33 cellular contexts compared by ENCODE assay signal in genomic region chr4:10384974-10385373, GRCh38.
"Had no signal": no experiment of that assay in that cellular context is flagged by ENCODE, and none has a peak within 500 bp of the region (broad histone marks: within the 10 kb centered on the region; RNA-seq: fewer than 3 reads in every experiment).

No MANE protein-coding gene starts in this region.

- ATAC-seq: activated CD8-positive, alpha-beta T cell treated with anti-CD3 and anti-CD28 coated beads for 36 hours; PC-3 had no signal

- H3K27ac ChIP-seq: ascending aorta, KMS-11, Peyer's patch, WERI-Rb-1 had no signal

- H3K27me3 Mint-ChIP-seq: activated CD8-positive, alpha-beta T cell treated with anti-CD3 and anti-CD28 coated beads for 36 hours; activated naive CD4-positive, alpha-beta T cell treated with anti-CD3 and anti-CD28 coated beads, Interleukin-2, amount 50 U/mL, for 24 hours; activated T-cell treated with anti-CD3 and anti-CD28 coated beads, Interleukin-2, amount 50 U/mL, for 24 hours had no signal

- H3K9me3 Mint-ChIP-seq: activated CD4-positive, alpha-beta T cell treated with anti-CD3 and anti-CD28 coated beads, Interleukin-2, amount 10 ng/mL, durations not matched to agents 24 days and 14 days; activated naive CD4-positive, alpha-beta T cell treated with anti-CD3 and anti-CD28 coated beads, Interleukin-2, amount 50 U/mL, for 24 hours; activated T-cell treated with anti-CD3 and anti-CD28 coated beads, Interleukin-2, amount 50 U/mL, for 24 hours; activated T-helper 2 cell treated with anti-CD3 and anti-CD28 coated beads, Interferon-gamma antibody, Interleukin-2, Interleukin-4, amounts not matched to agents 10 μg/mL and 5 μg/mL and 100 μg/mL, durations not matched to agents 14 hours and 24 hours and 36 hours had no signal

- H3K4me3 ChIP-seq: ascending aorta, Peyer's patch had no signal

- H3K4me2 ChIP-seq: KMS-11 had no signal

- H3K27ac Mint-ChIP-seq: activated CD4-positive, alpha-beta T cell treated with anti-CD3 and anti-CD28 coated beads, Interleukin-2, amount 10 ng/mL, durations not matched to agents 24 days and 14 days; activated CD8-positive, alpha-beta T cell treated with anti-CD3 and anti-CD28 coated beads for 36 hours; activated naive CD4-positive, alpha-beta T cell treated with anti-CD3 and anti-CD28 coated beads, Interleukin-2, amount 50 U/mL, for 24 hours; activated naive CD8-positive, alpha-beta T cell treated with anti-CD3 and anti-CD28 coated beads, Interleukin-2, amount 10 ng/mL, durations not matched to agents 7 days and 5 days; activated T-cell treated with anti-CD3 and anti-CD28 coated beads, Interleukin-2, amount 50 U/mL, for 24 hours; activated T-helper 2 cell treated with anti-CD3 and anti-CD28 coated beads, Interferon-gamma antibody, Interleukin-2, Interleukin-4, amounts not matched to agents 10 μg/mL and 5 μg/mL and 100 μg/mL, durations not matched to agents 14 hours and 24 hours and 36 hours had no signal

- H3K9me3 ChIP-seq: ascending aorta, Peyer's patch had no signal

- H3K4me1 Mint-ChIP-seq: activated CD4-positive, alpha-beta T cell treated with anti-CD3 and anti-CD28 coated beads, Interleukin-2, amount 10 ng/mL, durations not matched to agents 24 days and 14 days; activated naive CD4-positive, alpha-beta T cell treated with anti-CD3 and anti-CD28 coated beads, Interleukin-2, amount 50 U/mL, for 24 hours had no signal

- H3K27me3 ChIP-seq: ascending aorta, Peyer's patch had no signal

- H3K36me3 Mint-ChIP-seq: activated naive CD4-positive, alpha-beta T cell treated with anti-CD3 and anti-CD28 coated beads, Interleukin-2, amount 50 U/mL, for 24 hours; activated naive CD8-positive, alpha-beta T cell treated with anti-CD3 and anti-CD28 coated beads, Interleukin-2, amount 10 ng/mL, durations not matched to agents 7 days and 5 days had no signal

- DNase-seq: activated CD4-positive, alpha-beta T cell treated with anti-CD3 and anti-CD28 coated beads for 1 hour; activated CD4-positive, alpha-beta T cell treated with anti-CD3 and anti-CD28 coated beads, Interleukin-2, amount 10 ng/mL, durations not matched to agents 24 days and 14 days; activated CD4-positive, alpha-beta T cell treated with anti-CD3 and anti-CD28 coated beads, Interleukin-2, amount 50 U/mL, for 4 hours; activated CD4-positive, CD25-positive, alpha-beta regulatory T cell; activated CD8-positive, alpha-beta T cell treated with anti-CD3 and anti-CD28 coated beads for 36 hours; activated gamma-delta T cell; activated naive CD4-positive, alpha-beta T cell treated with Interleukin-2 at 50 U/mL for 16 hours; activated naive CD8-positive, alpha-beta T cell treated with anti-CD3 and anti-CD28 coated beads, Interleukin-2, amount 10 ng/mL, durations not matched to agents 7 days and 5 days; activated T-cell treated with anti-CD3 and anti-CD28 coated beads, Interleukin-2, amount 50 U/mL, for 24 hours; amygdala; caudate nucleus; cerebellar nuclear complex; NCI-H1105; NCI-H1417 treated with DMSO at 0.1 percent for 48 hours; NCI-H187 treated with DMSO at 0.1 percent for 48 hours; NCI-H2081; NCI-H2171 treated with DMSO at 0.1 percent for 48 hours; NCI-H226; NCI-H446 treated with DMSO at 0.1 percent for 48 hours; NCI-H524; NCI-H69; PC-3; Peyer's patch; Right ventricle myocardium superior; RPMI8226; SW 1271; T-helper 1 cell; T1000; WERI-Rb-1 had no signal

- H3K9ac ChIP-seq: KMS-11 had no signal

- H3K4me1 ChIP-seq: ascending aorta, Peyer's patch had no signal

- H3K4me3 Mint-ChIP-seq: activated CD4-positive, alpha-beta T cell treated with anti-CD3 and anti-CD28 coated beads, Interleukin-2, amount 10 ng/mL, durations not matched to agents 24 days and 14 days; activated CD8-positive, alpha-beta T cell treated with anti-CD3 and anti-CD28 coated beads for 36 hours; activated naive CD4-positive, alpha-beta T cell treated with anti-CD3 and anti-CD28 coated beads, Interleukin-2, amount 50 U/mL, for 24 hours; activated naive CD8-positive, alpha-beta T cell treated with anti-CD3 and anti-CD28 coated beads, Interleukin-2, amount 10 ng/mL, durations not matched to agents 7 days and 5 days; activated T-cell treated with anti-CD3 and anti-CD28 coated beads, Interleukin-2, amount 50 U/mL, for 24 hours had no signal

- H3K36me3 ChIP-seq: ascending aorta, Peyer's patch, WERI-Rb-1 had no signal
